In genomic region chr20:43243672-43244269, GRCh38 we compare ENCODE assay signal across 10 cellular contexts. TPM values are rescaled to one million over a fixed set of nuclear protein-coding genes. Genes with fewer than 3 reads are reported as not detected.
A peak's percentile ranks its signal among the peaks of the same experiment; 100 is the strongest.
DNase-seq lines count a peak whose midpoint lies in the region; ATAC-seq and TF ChIP-seq lines count a peak whose summit lies in the region.
"Had no signal": no experiment of that assay in that cellular context is flagged by ENCODE, and none has a peak within 500 bp of the region (broad histone marks: within the 10 kb centered on the region; RNA-seq: fewer than 3 reads in every experiment).

No MANE protein-coding gene starts in this region.

- H4K20me1 ChIP-seq in OCI-LY7 (ENCODE audit: insufficient read depth, low read length): no peaks in the 10 kb centered on the region

- no peak overlapping the region for H3K27ac Mint-ChIP-seq in T-cell
- H3K27ac Mint-ChIP-seq: activated CD4-positive, alpha-beta memory T cell treated with anti-CD3 and anti-CD28 coated beads for 36 hours; natural killer cell had no signal

- CTCF ChIA-PET in A673 (lab: Charles Lee): no interaction called here
- CTCF ChIA-PET in OCI-LY7 (lab: Charles Lee; ENCODE audit: unreplicated experiment): no interaction called here
- CTCF ChIA-PET in T-cell (lab: Charles Lee): no interaction called here

- H3K9me3 Mint-ChIP-seq in T-cell: peaks cover 4 to 14% (median 11%) of the 10 kb centered on the region in 3 donors
- H3K9me3 Mint-ChIP-seq: natural killer cell had no signal

- H3K4me2 ChIP-seq in OCI-LY7 (ENCODE audit: low read length): no peak overlapping the region

- POLR2A ChIA-PET in A673 (lab: Charles Lee; ENCODE audit: low non-redundant PET) (no interaction called here), OCI-LY7 (lab: Charles Lee) (no interaction called here), T-cell (lab: Charles Lee) (no interaction called here)

- TF ChIP-seq CTCF in A673 (conservative IDR thresholded peaks at IDR 0.05; ENCODE audit: low read depth, low read length) (peak; percentile 51), GM12873 (IDR thresholded peaks at IDR 0.05; ENCODE audit: insufficient read depth, low read depth, low read length, missing control alignments) (peak; percentile 32), OCI-LY7 (conservative IDR thresholded peaks at IDR 0.05; ENCODE audit: low read length) (peak; percentile 57), Peyer's patch (IDR thresholded peaks at IDR 0.05) (no peak)

- BruUV-seq in A673 (replicated peaks; lab: Mats Ljungman, UMichigan): no TSS peak
- no TSS peak for BruUV-seq in OCI-LY7 (replicated peaks; lab: Mats Ljungman, UMichigan)

- H3K36me3 ChIP-seq in A673 (ENCODE audit: insufficient read depth, low read length, poor library complexity, severe bottlenecking) (no peaks in the 10 kb centered on the region), OCI-LY7 (ENCODE audit: insufficient read depth, low read length) (no peaks in the 10 kb centered on the region), Peyer's patch (no peaks in the 10 kb centered on the region)

- peaks cover 7 to 24% of the 10 kb centered on the region in 2 donors for H3K27me3 Mint-ChIP-seq in T-cell
- H3K27me3 Mint-ChIP-seq: activated CD4-positive, alpha-beta memory T cell treated with anti-CD3 and anti-CD28 coated beads for 36 hours had no signal

- intact Hi-C loops in A673 (cut with micrococcal nuclease; ENCODE audit: unreplicated experiment) (no loop called here), OCI-LY7 (cut with micrococcal nuclease; ENCODE audit: unreplicated experiment) (no loop called here)

- no peaks in the 10 kb centered on the region for H3K36me3 Mint-ChIP-seq in T-cell
- H3K36me3 Mint-ChIP-seq: activated CD4-positive, alpha-beta memory T cell treated with anti-CD3 and anti-CD28 coated beads for 36 hours; natural killer cell had no signal

- no peaks in the 10 kb centered on the region for H3K4me1 Mint-ChIP-seq in T-cell
- H3K4me1 Mint-ChIP-seq: natural killer cell had no signal

- no peaks in the 10 kb centered on the region for H3K4me1 ChIP-seq in A673 (ENCODE audit: insufficient read depth, low read length, poor library complexity, severe bottlenecking)
- H3K4me1 ChIP-seq in OCI-LY7 (ENCODE audit: insufficient read depth, low read length, poor library complexity, severe bottlenecking): no peaks in the 10 kb centered on the region
- no peaks in the 10 kb centered on the region for H3K4me1 ChIP-seq in Peyer's patch

- H3K9me3 ChIP-seq in A673 (ENCODE audit: low read depth, low read length, poor library complexity, severe bottlenecking): no peaks in the 10 kb centered on the region
- H3K9me3 ChIP-seq in OCI-LY7 (ENCODE audit: low read length): no peaks in the 10 kb centered on the region
- no peaks in the 10 kb centered on the region for H3K9me3 ChIP-seq in Peyer's patch

- ATAC-seq in HG03097 (IDR thresholded peaks at IDR 0.05; ENCODE audit: low FRiP score, unreplicated experiment) (no peak), T-cell (replicated peaks in 1 of 4) (no peak)
- ATAC-seq: natural killer cell had no signal

- no peak overlapping the region for H2AFZ ChIP-seq in OCI-LY7 (ENCODE audit: low read length)

- no peak for TF ChIP-seq POLR2A in Peyer's patch (IDR thresholded peaks at IDR 0.05)

- H3K27me3 ChIP-seq in A673 (replicated peaks; ENCODE audit: insufficient read depth, low read depth, low read length, poor library complexity) (peaks cover 67% of the 10 kb centered on the region), Peyer's patch (no peaks in the 10 kb centered on the region)

- no peak overlapping the region for H3K27ac ChIP-seq in A673 (ENCODE audit: low read depth, low read length, poor library complexity, severe bottlenecking)
- H3K27ac ChIP-seq in OCI-LY7 (ENCODE audit: low read depth, low read length, poor library complexity, severe bottlenecking): no peak overlapping the region
- no peak overlapping the region for H3K27ac ChIP-seq in Peyer's patch

- no peak overlapping the region for H3K4me3 Mint-ChIP-seq in T-cell
- H3K4me3 Mint-ChIP-seq: activated CD4-positive, alpha-beta memory T cell treated with anti-CD3 and anti-CD28 coated beads for 36 hours; natural killer cell had no signal

- no peaks in the 10 kb centered on the region for H3K9me2 ChIP-seq in OCI-LY7 (ENCODE audit: insufficient read depth, low read length)

- H3K79me2 ChIP-seq in OCI-LY7 (ENCODE audit: insufficient read depth, low read depth, low read length): no peaks in the 10 kb centered on the region

- H3K4me3 ChIP-seq in A673 (ENCODE audit: low read depth, low read length, poor library complexity, severe bottlenecking): no peak overlapping the region
- H3K4me3 ChIP-seq in OCI-LY7 (ENCODE audit: low read depth, low read length, poor library complexity, severe bottlenecking): no peak overlapping the region
- no peak overlapping the region for H3K4me3 ChIP-seq in Peyer's patch

- DNase-seq in A673 (ENCODE audit: low spot score) (peak; percentile 36), OCI-LY7 (ENCODE audit: low spot score) (peak; percentile 14), kidney tubule cell (ENCODE audit: low spot score) (peak; percentile 8), Peyer's patch (no peak), SHP77 (lab: John Stamatoyannopoulos, UW) (no peak), T-cell (no peak)
- DNase-seq: activated CD4-positive, alpha-beta memory T cell treated with anti-CD3 and anti-CD28 coated beads for 36 hours; natural killer cell had no signal

RNA-seq across cellular contexts. Expression of gene PTPRT, which starts 54.1 kb away (rescaled TPM):
- total RNA-seq in A673 (2021): not detected in 2 replicates
- not detected in 2 replicates for total RNA-seq in OCI-LY7 (2014; rRNA removed; shearing (Covaris generic))
- total RNA-seq in OCI-LY7 (2022): not detected in 2 replicates
- total RNA-seq in Peyer's patch: 1 to 10 TPM in 2 of 4 donors, under 1 TPM in 2; 0.67 to 2.5 (median 1.0) TPM
- total RNA-seq in T-cell: not detected
- total RNA-seq: activated CD4-positive, alpha-beta memory T cell treated with anti-CD3 and anti-CD28 coated beads for 36 hours; natural killer cell had no signal

Comparison
In these comparisons a context has a peak if more than half of its experiments do, and no peak if none do; other contexts are left out.
1. DNase-seq: peak in A673 (single experiment), OCI-LY7 (single experiment) and kidney tubule cell (single experiment); none in Peyer's patch (0 of 3), SHP77 (0 of 2) and T-cell (0 of 34).
2. CTCF ChIP-seq: peak in A673 (single experiment), GM12873 (single experiment) and OCI-LY7 (single experiment); none in Peyer's patch (0 of 6).